ENCODE assay signal across 23 cellular contexts in the genomic region with DNA sequence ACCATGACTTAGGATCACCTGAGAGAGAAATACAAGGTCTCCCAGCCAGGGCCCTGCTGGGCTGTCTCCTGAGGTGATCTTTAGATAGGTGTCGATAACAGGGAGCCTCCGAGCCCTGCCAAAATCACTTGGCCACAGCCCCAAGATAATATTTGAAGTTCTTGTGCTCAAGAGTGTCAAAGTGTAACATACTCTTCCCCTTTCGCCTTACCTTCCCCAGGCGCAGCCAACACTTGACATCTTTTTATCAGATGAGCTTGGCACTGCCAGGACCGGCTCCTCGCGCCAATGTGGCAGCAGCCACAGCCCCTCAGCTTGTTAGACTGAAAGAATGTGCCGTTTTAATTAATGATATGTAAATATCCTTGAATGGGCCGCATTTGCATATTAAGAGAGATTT.
"Had no signal": no experiment of that assay in that cellular context is flagged by ENCODE, and none has a peak within 500 bp of the region (broad histone marks: within the 10 kb centered on the region; RNA-seq: fewer than 3 reads in every experiment).

No MANE protein-coding gene starts in this region.

- H3K36me3 ChIP-seq: adrenal gland had no signal

- H3K27ac ChIP-seq: adrenal gland had no signal

- H3K36me3 Mint-ChIP-seq: activated naive CD8-positive, alpha-beta T cell treated with anti-CD3 and anti-CD28 coated beads, Interleukin-2, amount 10 ng/mL, durations not matched to agents 7 days and 5 days had no signal

- DNase-seq: activated CD4-positive, alpha-beta T cell treated with anti-CD3 and anti-CD28 coated beads for 4 hours; activated CD8-positive, alpha-beta memory T cell treated with anti-CD3 and anti-CD28 coated beads, Interleukin-2, amount 50 U/mL, for 48 hours; activated CD8-positive, alpha-beta T cell treated with anti-CD3 and anti-CD28 coated beads, Interleukin-2, amount 10 ng/mL, durations not matched to agents 7 days and 5 days; activated naive CD4-positive, alpha-beta T cell treated with anti-CD3 and anti-CD28 coated beads, Interleukin-2, amount 50 U/mL, for 16 hours; activated naive CD8-positive, alpha-beta T cell treated with anti-CD3 and anti-CD28 coated beads, Interleukin-2, amount 10 ng/mL, durations not matched to agents 7 days and 5 days; activated T-cell treated with anti-CD3 and anti-CD28 coated beads, Interleukin-2, amount 50 U/mL, for 1 hour; adrenal gland; anterior cingulate cortex; central memory CD4-positive, alpha-beta T cell; Kasumi-1; KBM-7; NCI-H1092; NCI-H1417 treated with DMSO at 0.1 percent for 48 hours; NCI-H1694; NCI-H2029; NCI-H2107; NCI-H2171 treated with DMSO at 0.1 percent for 48 hours; NCI-H510A treated with DMSO at 0.1 percent for 48 hours; NCI-H69; PC-3; SHP77 treated with DMSO at 0.1 percent for 48 hours had no signal

- H3K4me3 Mint-ChIP-seq: activated CD8-positive, alpha-beta T cell treated with anti-CD3 and anti-CD28 coated beads, Interleukin-2, amount 10 ng/mL, durations not matched to agents 7 days and 5 days; activated naive CD8-positive, alpha-beta T cell treated with anti-CD3 and anti-CD28 coated beads, Interleukin-2, amount 10 ng/mL, durations not matched to agents 7 days and 5 days; T-helper 1 cell treated with Interleukin-12 subunit alpha and Interleukin-12 subunit beta and Interleukin-4 antibody, amounts not matched to agents 30 μg/mL and 1 μg/mL, for 36 hours had no signal

- ATAC-seq: activated CD4-positive, CD25-positive, alpha-beta regulatory T cell treated with anti-CD3 and anti-CD28 coated beads, Interleukin-2, amount 50 U/mL, for 24 hours; activated CD8-positive, alpha-beta T cell treated with anti-CD3 and anti-CD28 coated beads, Interleukin-2, amount 10 ng/mL, durations not matched to agents 7 days and 5 days; PC-3 had no signal

- H3K4me1 Mint-ChIP-seq: activated naive CD8-positive, alpha-beta T cell treated with anti-CD3 and anti-CD28 coated beads, Interleukin-2, amount 10 ng/mL, durations not matched to agents 7 days and 5 days had no signal

- H3K27ac Mint-ChIP-seq: activated CD8-positive, alpha-beta T cell treated with anti-CD3 and anti-CD28 coated beads, Interleukin-2, amount 10 ng/mL, durations not matched to agents 7 days and 5 days; activated naive CD8-positive, alpha-beta T cell treated with anti-CD3 and anti-CD28 coated beads, Interleukin-2, amount 10 ng/mL, durations not matched to agents 7 days and 5 days; T-helper 1 cell treated with Interleukin-12 subunit alpha and Interleukin-12 subunit beta and Interleukin-4 antibody, amounts not matched to agents 30 μg/mL and 1 μg/mL, for 36 hours had no signal

- H3K27me3 ChIP-seq: adrenal gland had no signal

- H3K9me3 ChIP-seq: adrenal gland had no signal

- H3K4me3 ChIP-seq: adrenal gland had no signal
